ENCODE assay signal across 28 cellular contexts in genomic region chr4:72348701-72349100, GRCh38.
"Had no signal": no experiment of that assay in that cellular context is flagged by ENCODE, and none has a peak within 500 bp of the region (broad histone marks: within the 10 kb centered on the region; RNA-seq: fewer than 3 reads in every experiment).

No MANE protein-coding gene starts in this region.

- H3K27ac ChIP-seq: colonic mucosa, coronary artery, dorsolateral prefrontal cortex, epithelial cell of prostate, esophagus muscularis mucosa, esophagus squamous epithelium, foreskin keratinocyte, gastrocnemius medialis, gastroesophageal sphincter, heart left ventricle, heart right ventricle had no signal

- FAIRE-seq: colon, endometrium, endothelial cell of umbilical vein, frontal cortex had no signal

- H3K27me3 ChIP-seq: colonic mucosa, dorsolateral prefrontal cortex, esophagus muscularis mucosa, esophagus squamous epithelium, foreskin keratinocyte, gastrocnemius medialis, gastroesophageal sphincter, heart left ventricle, heart right ventricle had no signal

- H3K4me1 ChIP-seq: colonic mucosa, esophagus squamous epithelium, foreskin keratinocyte, gastrocnemius medialis, gastroesophageal sphincter, heart left ventricle, heart right ventricle had no signal

- DNase-seq: colonic mucosa; cortex of kidney; dermis blood vessel endothelial cell; dorsolateral prefrontal cortex; effector CD4-positive, alpha-beta T cell; effector CD8-positive, alpha-beta T cell; effector memory CD4-positive, alpha-beta T cell; effector memory CD8-positive, alpha-beta T cell; endodermal cell; erythroblast; esophagus squamous epithelium; foreskin fibroblast; foreskin keratinocyte; foreskin melanocyte; gastrocnemius medialis; glutamatergic neuron; head of caudate nucleus; heart left ventricle; heart right ventricle had no signal

- ATAC-seq: effector memory CD8-positive, alpha-beta T cell; esophagus mucosa; foreskin keratinocyte; gastrocnemius medialis; gastroesophageal sphincter; heart left ventricle; heart right ventricle had no signal

- H3K36me3 ChIP-seq: colonic mucosa, esophagus muscularis mucosa, esophagus squamous epithelium, gastrocnemius medialis, gastroesophageal sphincter, heart left ventricle, heart right ventricle had no signal

- H3K4me3 ChIP-seq: colonic mucosa, coronary artery, dorsolateral prefrontal cortex, esophagus muscularis mucosa, esophagus squamous epithelium, gastrocnemius medialis, gastroesophageal sphincter, heart left ventricle, heart right ventricle had no signal

- H3K9me3 ChIP-seq: colonic mucosa, esophagus muscularis mucosa, esophagus squamous epithelium, gastrocnemius medialis, gastroesophageal sphincter, heart left ventricle, heart right ventricle had no signal
